ENCODE assay signal across 19 cellular contexts in genomic region chr22:25694167-25694907, GRCh38. TPM values are rescaled to one million over a fixed set of nuclear protein-coding genes. Genes with fewer than 3 reads are reported as not detected.
"Had no signal": no experiment of that assay in that cellular context is flagged by ENCODE, and none has a peak within 500 bp of the region (broad histone marks: within the 10 kb centered on the region; RNA-seq: fewer than 3 reads in every experiment).

No MANE protein-coding gene starts in this region.

- H3K27ac Mint-ChIP-seq: activated CD4-positive, alpha-beta memory T cell treated with anti-CD3 and anti-CD28 coated beads for 36 hours; activated CD4-positive, alpha-beta T cell treated with anti-CD3 and anti-CD28 coated beads for 36 hours; activated naive CD8-positive, alpha-beta T cell treated with anti-CD3 and anti-CD28 coated beads for 36 hours; effector memory CD8-positive, alpha-beta T cell; mesothelial cell of epicardium; nephron progenitor cell had no signal

- H3K4me1 Mint-ChIP-seq: activated CD4-positive, alpha-beta T cell treated with anti-CD3 and anti-CD28 coated beads for 36 hours; activated naive CD8-positive, alpha-beta T cell treated with anti-CD3 and anti-CD28 coated beads for 36 hours had no signal

- H3K4me3 Mint-ChIP-seq: activated CD4-positive, alpha-beta memory T cell treated with anti-CD3 and anti-CD28 coated beads for 36 hours; activated CD4-positive, alpha-beta T cell treated with anti-CD3 and anti-CD28 coated beads for 36 hours; activated naive CD8-positive, alpha-beta T cell treated with anti-CD3 and anti-CD28 coated beads for 36 hours; effector memory CD8-positive, alpha-beta T cell; mesothelial cell of epicardium; nephron progenitor cell had no signal

- H3K27me3 Mint-ChIP-seq: activated CD4-positive, alpha-beta memory T cell treated with anti-CD3 and anti-CD28 coated beads for 36 hours; activated CD4-positive, alpha-beta T cell treated with anti-CD3 and anti-CD28 coated beads for 36 hours; activated naive CD8-positive, alpha-beta T cell treated with anti-CD3 and anti-CD28 coated beads for 36 hours had no signal

- H3K36me3 Mint-ChIP-seq: activated CD4-positive, alpha-beta memory T cell treated with anti-CD3 and anti-CD28 coated beads for 36 hours had no signal

- H3K4me3 ChIP-seq: lower lobe of right lung, psoas muscle, thyroid gland had no signal

- DNase-seq: activated CD4-positive, alpha-beta memory T cell treated with anti-CD3 and anti-CD28 coated beads for 36 hours; activated CD4-positive, alpha-beta T cell treated with anti-CD3 and anti-CD28 coated beads for 36 hours; activated gamma-delta T cell; activated naive CD8-positive, alpha-beta T cell treated with anti-CD3 and anti-CD28 coated beads for 36 hours; activated T-cell treated with anti-CD3 and anti-CD28 coated beads, Interleukin-2, amount 50 U/mL, for 48 hours; anterior cingulate cortex; effector memory CD8-positive, alpha-beta T cell; foreskin keratinocyte; glutamatergic neuron; kidney glomerular epithelial cell; lower lobe of right lung; nephron progenitor cell; T-helper 1 cell; T1000; thyroid gland had no signal

- ATAC-seq: activated CD4-positive, alpha-beta T cell treated with anti-CD3 and anti-CD28 coated beads for 36 hours; effector memory CD8-positive, alpha-beta T cell; foreskin keratinocyte; lower lobe of right lung; sciatic nerve; SK-N-SH treated with all-trans-retinoic acid at 6 μM for 48 hours had no signal

- H3K27ac ChIP-seq: foreskin keratinocyte, lower lobe of right lung, psoas muscle, thyroid gland had no signal

- H3K9me3 Mint-ChIP-seq: activated CD4-positive, alpha-beta memory T cell treated with anti-CD3 and anti-CD28 coated beads for 36 hours; activated naive CD8-positive, alpha-beta T cell treated with anti-CD3 and anti-CD28 coated beads for 36 hours; effector memory CD8-positive, alpha-beta T cell; mesothelial cell of epicardium; nephron progenitor cell had no signal

RNA-seq across cellular contexts. Expression of gene MYO18B, which starts 47.7 kb away (rescaled TPM):
- total RNA-seq: foreskin keratinocyte, lower lobe of right lung, sciatic nerve had no signal
